In genomic region chr11:127474735-127475134, GRCh38 we compare ENCODE assay signal across 18 cellular contexts.
"Had no signal": no experiment of that assay in that cellular context is flagged by ENCODE, and none has a peak within 500 bp of the region (broad histone marks: within the 10 kb centered on the region; RNA-seq: fewer than 3 reads in every experiment).

No MANE protein-coding gene starts in this region.

- ATAC-seq: esophagus mucosa; heart left ventricle; left lobe of liver; mucosa of descending colon; naive thymus-derived CD8-positive, alpha-beta T cell; right cardiac atrium had no signal

- H3K4me3 Mint-ChIP-seq: naive thymus-derived CD8-positive, alpha-beta T cell had no signal

- H3K27me3 ChIP-seq: heart left ventricle, neutrophil, stomach had no signal

- H3K36me3 Mint-ChIP-seq: naive thymus-derived CD8-positive, alpha-beta T cell had no signal

- H3K27ac Mint-ChIP-seq: naive thymus-derived CD8-positive, alpha-beta T cell had no signal

- H3K36me3 ChIP-seq: heart left ventricle, neutrophil, stomach had no signal

- H3K4me3 ChIP-seq: dorsolateral prefrontal cortex, heart left ventricle, mucosa of descending colon, stomach had no signal

- H3K9me3 ChIP-seq: heart left ventricle, mucosa of descending colon, neutrophil, stomach had no signal

- DNase-seq: cortex of kidney; dorsolateral prefrontal cortex; effector CD8-positive, alpha-beta T cell; heart left ventricle; hippocampal formation; mammary epithelial cell; mucosa of descending colon; naive thymus-derived CD8-positive, alpha-beta T cell; right cardiac atrium; small intestine; stimulated activated CD4-positive, alpha-beta T cell treated with anti-CD3 and anti-CD28 coated beads, Interleukin-12 subunit alpha, Interleukin-12 subunit beta, amount 100 ng/mL, for 4 hours; stimulated activated naive CD4-positive, alpha-beta T cell; stomach; substantia nigra; trophoblast cell had no signal

- H3K27ac ChIP-seq: dorsolateral prefrontal cortex, heart left ventricle, neutrophil, stomach had no signal

- H3K4me1 ChIP-seq: heart left ventricle, stomach had no signal
